18 cellular contexts compared by ENCODE assay signal in the genomic region with DNA sequence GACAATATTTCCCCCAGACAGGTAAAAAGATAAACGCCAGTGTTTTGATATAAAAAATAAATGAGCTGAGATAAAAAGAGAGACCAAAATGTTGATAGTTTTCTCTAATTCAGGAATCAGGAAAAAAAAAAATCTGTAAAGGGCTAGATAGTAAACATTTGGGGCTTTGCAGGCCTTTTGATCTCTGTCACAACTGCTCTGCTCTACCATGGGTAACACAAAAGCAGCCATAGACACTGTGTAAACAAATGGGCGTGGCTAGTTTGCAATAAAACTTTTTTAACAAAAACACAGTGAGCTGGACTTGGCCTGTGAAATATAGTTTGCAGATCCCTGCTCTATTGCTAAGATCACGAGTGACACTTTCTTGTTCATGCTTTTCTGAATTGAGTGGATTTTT.
DNase-seq lines count a peak whose midpoint lies in the region; ATAC-seq, FAIRE-seq and TF ChIP-seq lines count a peak whose summit lies in the region.
"Had no signal": no experiment of that assay in that cellular context is flagged by ENCODE, and none has a peak within 500 bp of the region (broad histone marks: within the 10 kb centered on the region; RNA-seq: fewer than 3 reads in every experiment).

No MANE protein-coding gene starts in this region.

- DNase-seq in A549 (ENCODE audit: low read depth in 1 of 2, low spot score in 1 of 2) (peak; percentile 8 to 57), HuH-7 (ENCODE audit: low spot score) (peak; percentile 70), NCI-H748 treated with DMSO at 0.1 percent for 48 hours (lab: John Stamatoyannopoulos, UW) (peak; percentile 80), iPS-NIHi7 (ENCODE audit: extremely low spot score) (peak; percentile 11), esophagus squamous epithelium (lab: John Stamatoyannopoulos, UW) (no peak), COLO668 (lab: John Stamatoyannopoulos, UW; ENCODE audit: unreplicated experiment) (no peak), lower lobe of right lung (no peak)
- DNase-seq: ACHN; activated CD4-positive, alpha-beta T cell treated with anti-CD3 and anti-CD28 coated beads, Interleukin-2, amount 50 U/mL, for 48 hours; anterior cingulate cortex; cortex of kidney; MM.1S; NCI-H524; RPMI8226; spleen had no signal

- ATAC-seq in A549 (peak; percentile 71 to 84; a peak in 5 of 6 replicates), lower lobe of right lung (no peak), HG03457 (IDR thresholded peaks at IDR 0.05; ENCODE audit: unreplicated experiment) (no peak)

- H3K27ac ChIP-seq in A549: peak overlapping the region; percentile 74 to 89
- no peak overlapping the region for H3K27ac ChIP-seq in esophagus squamous epithelium
- H3K27ac ChIP-seq in lower lobe of right lung: no peak overlapping the region
- H3K27ac ChIP-seq: HL-60, spleen had no signal

- H3K4me3 ChIP-seq in A549: no peak overlapping the region
- H3K4me3 ChIP-seq in esophagus squamous epithelium: no peak overlapping the region
- H3K4me3 ChIP-seq in lower lobe of right lung: no peak overlapping the region
- H3K4me3 ChIP-seq: spleen had no signal

- no peak for FAIRE-seq in A549 (lab: Jason Lieb, UNC)
- FAIRE-seq: H54 had no signal

- 0 out of 5 replicates have a peak, but pooled peaks of 1 of the 2 experiments have one; percentile 12 for TF ChIP-seq RAD21 in A549 (conservative IDR thresholded peaks at IDR 0.05 in 1 of 2, IDR thresholded peaks at IDR 0.05 in 1 of 2)

- H3K27me3 ChIP-seq in esophagus squamous epithelium (no peaks in the 10 kb centered on the region), lower lobe of right lung (ENCODE audit: low read depth) (no peaks in the 10 kb centered on the region)
- H3K27me3 ChIP-seq: spleen had no signal

- intact Hi-C loops in esophagus squamous epithelium (cut with DNase I): no loop called here
- intact Hi-C loops in lower lobe of right lung (cut with DNase I): no loop called here

- TF ChIP-seq EP300 in A549 (IDR thresholded peaks at IDR 0.05): no peak

- POLR2A ChIA-PET in A549 (lab: Yijun Ruan, JAX): no interaction called here

- H3K4me2 ChIP-seq in A549: peak overlapping the region; percentile 63

- H3K36me3 ChIP-seq in esophagus squamous epithelium: no peaks in the 10 kb centered on the region
- no peaks in the 10 kb centered on the region for H3K36me3 ChIP-seq in lower lobe of right lung
- H3K36me3 ChIP-seq: spleen had no signal

- CTCF ChIA-PET in A549 (lab: Yijun Ruan, JAX): no interaction called here

- no peak for TF ChIP-seq POLR2A in A549 (IDR thresholded peaks at IDR 0.05; ENCODE audit: low read length)
- no peak for TF ChIP-seq POLR2A in esophagus squamous epithelium (IDR thresholded peaks at IDR 0.05)

- TF ChIP-seq CTCF in A549 (IDR thresholded peaks at IDR 0.05) (no peak), esophagus squamous epithelium (IDR thresholded peaks at IDR 0.05) (no peak), lower lobe of right lung (IDR thresholded peaks at IDR 0.05) (no peak)

- WGBS in A549 (ENCODE audit: missing lambda C conversion rate): 5% methylated on average over 3 of the region's 3 CpGs
- 25 to 47% methylated on average over 3 of the region's 3 CpGs for WGBS in esophagus squamous epithelium, 2 donors

- H3K4me1 ChIP-seq in A549 (peaks cover 33% of the 10 kb centered on the region), esophagus squamous epithelium (no peaks in the 10 kb centered on the region), lower lobe of right lung (no peaks in the 10 kb centered on the region)
- H3K4me1 ChIP-seq: spleen had no signal

- H3K9me3 ChIP-seq in A549: peaks cover 6% of the 10 kb centered on the region; the same call in 1 of the 3 replicates
- H3K9me3 ChIP-seq in esophagus squamous epithelium: peaks cover 0 to 4% (median 0%) of the 10 kb centered on the region in 3 donors
- H3K9me3 ChIP-seq in lower lobe of right lung: no peaks in the 10 kb centered on the region

TF ChIP-seq in A549, 52 proteins besides CTCF, POLR2A, EP300 and RAD21:
- no peak for TF ChIP-seq GATA3 (IDR thresholded peaks at IDR 0.05; ENCODE audit: borderline replicate concordance)
- TF ChIP-seq FOXS1 (CRISPR knock-in tag; IDR thresholded peaks at IDR 0.05): no peak
- TF ChIP-seq CEBPB (IDR thresholded peaks at IDR 0.05): 0 out of 4 replicates have a peak, but pooled peaks of 1 of the 2 experiments have one; percentile 11
- TF ChIP-seq, protein P1, sequence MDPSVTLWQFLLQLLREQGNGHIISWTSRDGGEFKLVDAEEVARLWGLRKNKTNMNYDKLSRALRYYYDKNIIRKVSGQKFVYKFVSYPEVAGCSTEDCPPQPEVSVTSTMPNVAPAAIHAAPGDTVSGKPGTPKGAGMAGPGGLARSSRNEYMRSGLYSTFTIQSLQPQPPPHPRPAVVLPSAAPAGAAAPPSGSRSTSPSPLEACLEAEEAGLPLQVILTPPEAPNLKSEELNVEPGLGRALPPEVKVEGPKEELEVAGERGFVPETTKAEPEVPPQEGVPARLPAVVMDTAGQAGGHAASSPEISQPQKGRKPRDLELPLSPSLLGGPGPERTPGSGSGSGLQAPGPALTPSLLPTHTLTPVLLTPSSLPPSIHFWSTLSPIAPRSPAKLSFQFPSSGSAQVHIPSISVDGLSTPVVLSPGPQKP (IDR thresholded peaks at IDR 0.05; ENCODE audit: low read depth, low read length): no peak
- TF ChIP-seq PHF8 (IDR thresholded peaks at IDR 0.05; ENCODE audit: borderline replicate concordance, low read depth): no peak
- no peak for TF ChIP-seq MAFK (IDR thresholded peaks at IDR 0.05; ENCODE audit: partially characterized antibody)
- TF ChIP-seq SMC3 (IDR thresholded peaks at IDR 0.05): no peak
- no peak for TF ChIP-seq SREBF2 (IDR thresholded peaks at IDR 0.05)
- TF ChIP-seq, protein P2, sequence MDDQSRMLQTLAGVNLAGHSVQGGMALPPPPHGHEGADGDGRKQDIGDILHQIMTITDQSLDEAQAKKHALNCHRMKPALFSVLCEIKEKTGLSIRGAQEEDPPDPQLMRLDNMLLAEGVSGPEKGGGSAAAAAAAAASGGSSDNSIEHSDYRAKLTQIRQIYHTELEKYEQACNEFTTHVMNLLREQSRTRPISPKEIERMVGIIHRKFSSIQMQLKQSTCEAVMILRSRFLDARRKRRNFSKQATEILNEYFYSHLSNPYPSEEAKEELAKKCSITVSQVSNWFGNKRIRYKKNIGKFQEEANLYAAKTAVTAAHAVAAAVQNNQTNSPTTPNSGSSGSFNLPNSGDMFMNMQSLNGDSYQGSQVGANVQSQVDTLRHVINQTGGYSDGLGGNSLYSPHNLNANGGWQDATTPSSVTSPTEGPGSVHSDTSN (IDR thresholded peaks at IDR 0.05): no peak
- no peak for TF ChIP-seq NR3C1 (IDR thresholded peaks at IDR 0.05)
- no peak for TF ChIP-seq CBX8 (IDR thresholded peaks at IDR 0.05)
- TF ChIP-seq JUNB (IDR thresholded peaks at IDR 0.05): 0 out of 2 replicates have a peak, but pooled peaks have one; percentile 23
- TF ChIP-seq CHD4 (IDR thresholded peaks at IDR 0.05; ENCODE audit: borderline replicate concordance): no peak
- no peak for TF ChIP-seq POLR2AphosphoS2 (conservative IDR thresholded peaks at IDR 0.05; ENCODE audit: low read length)
- no peak for TF ChIP-seq CBX2 (IDR thresholded peaks at IDR 0.05; ENCODE audit: borderline replicate concordance, low read depth)

Comparison
In these comparisons a context has a peak if more than half of its experiments do, and no peak if none do; other contexts are left out.
1. ATAC-seq: peak in A549 (2 of 2); none in lower lobe of right lung (0 of 2) and HG03457 (single experiment).
2. DNase-seq: peak in A549 (2 of 2), HuH-7 (single experiment), NCI-H748 treated with DMSO at 0.1 percent for 48 hours (single experiment) and iPS-NIHi7 (single experiment); none in esophagus squamous epithelium (single experiment), COLO668 (single experiment) and lower lobe of right lung (single experiment).
3. H3K27ac ChIP-seq: peak in A549 (2 of 2); none in esophagus squamous epithelium (0 of 4) and lower lobe of right lung (single experiment).